Comparison of ENCODE assay signal across 1 cellular context in genomic region chr11:118918686-118919280, GRCh38.
TF ChIP-seq lines count a peak whose summit lies in the region.

No MANE protein-coding gene starts in this region.

TF ChIP-seq in GM23338, 12 proteins besides CTCF, POLR2A, EP300 and RAD21 (continued from another document):
- TF ChIP-seq REST (IDR thresholded peaks at IDR 0.05; ENCODE audit: unreplicated experiment) (no peak), EZH2 (IDR thresholded peaks at IDR 0.05; ENCODE audit: low read depth, unreplicated experiment) (no peak), CREB1 (CRISPR knock-in tag; IDR thresholded peaks at IDR 0.05; ENCODE audit: low read depth) (no peak), EZH2phosphoT487 (IDR thresholded peaks at IDR 0.05; ENCODE audit: unreplicated experiment) (no peak)
